ENCODE assay signal across 7 cellular contexts in genomic region chr4:17884511-17884910, GRCh38.
"Had no signal": no experiment of that assay in that cellular context is flagged by ENCODE, and none has a peak within 500 bp of the region (broad histone marks: within the 10 kb centered on the region; RNA-seq: fewer than 3 reads in every experiment).

No MANE protein-coding gene starts in this region.

- H3K9ac ChIP-seq: KMS-11 had no signal

- H3K27ac Mint-ChIP-seq: GM23338, H9 had no signal

- H2AFZ ChIP-seq: GM23338 had no signal

- H3K9me3 Mint-ChIP-seq: GM23338, H9 had no signal

- H3K4me3 Mint-ChIP-seq: GM23338, H9 had no signal

- H3K27ac ChIP-seq: KMS-11 had no signal

- ATAC-seq: GM23338 had no signal

- DNase-seq: H9, KBM-7 had no signal

- FAIRE-seq: H1, H54, HTR-8/SVneo had no signal

- H3K4me3 ChIP-seq: GM23338 had no signal

- H3K4me2 ChIP-seq: GM23338, KMS-11 had no signal
